1 cellular context compared by ENCODE assay signal in the genomic region with DNA sequence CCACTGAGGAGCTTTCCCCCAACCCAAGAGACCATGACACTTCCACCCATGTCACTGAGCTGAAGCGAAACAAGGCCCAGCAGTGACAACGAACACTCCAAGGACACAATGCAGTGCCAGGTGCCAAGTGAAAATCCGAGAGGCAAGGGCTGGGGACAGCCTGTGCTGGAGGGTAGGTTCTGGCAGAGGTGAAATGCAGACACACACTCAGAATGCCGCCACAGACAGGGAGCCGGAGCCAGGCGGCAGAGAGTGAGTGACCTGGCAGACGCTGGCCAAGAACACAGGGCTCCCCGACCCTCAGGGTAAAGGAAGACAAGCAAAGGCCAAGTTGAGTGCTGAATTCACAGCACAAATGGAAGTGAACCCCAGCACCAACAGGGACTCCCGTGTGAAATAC.
TF ChIP-seq lines count a peak whose summit lies in the region.

No MANE protein-coding gene starts in this region.

TF ChIP-seq in GM23338, 12 proteins besides CTCF, POLR2A, EP300 and RAD21 (continued from another document):
- TF ChIP-seq ZNF462 (CRISPR knock-in tag; IDR thresholded peaks at IDR 0.05) (no peak), STAT1 (IDR thresholded peaks at IDR 0.05; ENCODE audit: unreplicated experiment) (no peak), POLR2AphosphoS5 (IDR thresholded peaks at IDR 0.05; ENCODE audit: low read depth) (no peak), ZNF114 (CRISPR knock-in tag; IDR thresholded peaks at IDR 0.05) (no peak), JUNB (IDR thresholded peaks at IDR 0.05; ENCODE audit: unreplicated experiment) (no peak)
- TF ChIP-seq, protein P1, sequence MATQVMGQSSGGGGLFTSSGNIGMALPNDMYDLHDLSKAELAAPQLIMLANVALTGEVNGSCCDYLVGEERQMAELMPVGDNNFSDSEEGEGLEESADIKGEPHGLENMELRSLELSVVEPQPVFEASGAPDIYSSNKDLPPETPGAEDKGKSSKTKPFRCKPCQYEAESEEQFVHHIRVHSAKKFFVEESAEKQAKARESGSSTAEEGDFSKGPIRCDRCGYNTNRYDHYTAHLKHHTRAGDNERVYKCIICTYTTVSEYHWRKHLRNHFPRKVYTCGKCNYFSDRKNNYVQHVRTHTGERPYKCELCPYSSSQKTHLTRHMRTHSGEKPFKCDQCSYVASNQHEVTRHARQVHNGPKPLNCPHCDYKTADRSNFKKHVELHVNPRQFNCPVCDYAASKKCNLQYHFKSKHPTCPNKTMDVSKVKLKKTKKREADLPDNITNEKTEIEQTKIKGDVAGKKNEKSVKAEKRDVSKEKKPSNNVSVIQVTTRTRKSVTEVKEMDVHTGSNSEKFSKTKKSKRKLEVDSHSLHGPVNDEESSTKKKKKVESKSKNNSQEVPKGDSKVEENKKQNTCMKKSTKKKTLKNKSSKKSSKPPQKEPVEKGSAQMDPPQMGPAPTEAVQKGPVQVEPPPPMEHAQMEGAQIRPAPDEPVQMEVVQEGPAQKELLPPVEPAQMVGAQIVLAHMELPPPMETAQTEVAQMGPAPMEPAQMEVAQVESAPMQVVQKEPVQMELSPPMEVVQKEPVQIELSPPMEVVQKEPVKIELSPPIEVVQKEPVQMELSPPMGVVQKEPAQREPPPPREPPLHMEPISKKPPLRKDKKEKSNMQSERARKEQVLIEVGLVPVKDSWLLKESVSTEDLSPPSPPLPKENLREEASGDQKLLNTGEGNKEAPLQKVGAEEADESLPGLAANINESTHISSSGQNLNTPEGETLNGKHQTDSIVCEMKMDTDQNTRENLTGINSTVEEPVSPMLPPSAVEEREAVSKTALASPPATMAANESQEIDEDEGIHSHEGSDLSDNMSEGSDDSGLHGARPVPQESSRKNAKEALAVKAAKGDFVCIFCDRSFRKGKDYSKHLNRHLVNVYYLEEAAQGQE (IDR thresholded peaks at IDR 0.05; ENCODE audit: unreplicated experiment): no peak
